Comparison of ENCODE assay signal across 2 cellular contexts in genomic region chr17:50535407-50535806, GRCh38.
TF ChIP-seq lines count a peak whose summit lies in the region.

No MANE protein-coding gene starts in this region.

TF ChIP-seq in A549, 52 proteins besides CTCF, POLR2A, EP300 and RAD21:
- TF ChIP-seq ZFP36 (IDR thresholded peaks at IDR 0.05; ENCODE audit: borderline replicate concordance, partially characterized antibody) (peak; percentile 73), JUNB (IDR thresholded peaks at IDR 0.05) (no peak)

TF ChIP-seq in H1, 55 proteins besides CTCF, POLR2A, EP300 and RAD21:
- TF ChIP-seq TAF1 (IDR thresholded peaks at IDR 0.05; ENCODE audit: low read depth, low read length) = no peak
- TF ChIP-seq POU5F1 (IDR thresholded peaks at IDR 0.05; ENCODE audit: low read depth, low read length) = no peak
- no peak for TF ChIP-seq CHD1 (IDR thresholded peaks at IDR 0.05; ENCODE audit: low read depth, low read length)
- TF ChIP-seq FOSL1 (IDR thresholded peaks at IDR 0.05; ENCODE audit: insufficient read depth, low read depth, low read length) = no peak
- no peak for TF ChIP-seq HDAC6 (IDR thresholded peaks at IDR 0.05; ENCODE audit: low read depth, low read length)
